ENCODE assay signal across 10 cellular contexts in genomic region chr7:36036590-36036989, GRCh38.
DNase-seq lines count a peak whose midpoint lies in the region; ATAC-seq and TF ChIP-seq lines count a peak whose summit lies in the region.
"Had no signal": no experiment of that assay in that cellular context is flagged by ENCODE, and none has a peak within 500 bp of the region (broad histone marks: within the 10 kb centered on the region; RNA-seq: fewer than 3 reads in every experiment).

No MANE protein-coding gene starts in this region.

- peak overlapping the region; percentile 16; the same call in 1 of the 2 replicates for H3K4ac ChIP-seq in IMR-90 (ENCODE audit: low read depth, low read length)

- no peak overlapping the region for H2BK120ac ChIP-seq in IMR-90 (ENCODE audit: low read depth, low read length)

- H2BK20ac ChIP-seq in IMR-90 (ENCODE audit: low read depth, low read length) = no peak overlapping the region

- dilution Hi-C loops in IMR-90 (cut with HindIII; ENCODE audit: low sequenced_read_pairs, unreplicated experiment) = no loop called here

- H2BK15ac ChIP-seq in IMR-90 (ENCODE audit: low read depth, low read length) = no peak overlapping the region

- POLR2A ChIA-PET in IMR-90 (lab: Charles Lee; ENCODE audit: unreplicated experiment) = no interaction called here

- no peak overlapping the region for H3K18ac ChIP-seq in IMR-90 (ENCODE audit: low read depth, low read length)

- H3K9me1 ChIP-seq in IMR-90 (ENCODE audit: insufficient read depth, low read length) = no peaks in the 10 kb centered on the region

- H2AK5ac ChIP-seq in IMR-90 (ENCODE audit: low read depth, low read length) = 0 out of 2 replicates have a peak overlapping the region, but pooled peaks have one; percentile 9

- H2AFZ ChIP-seq in IMR-90 (replicated peaks; ENCODE audit: low read length, poor library complexity) = peak overlapping the region; percentile 1

- no peak overlapping the region for H4K8ac ChIP-seq in IMR-90 (ENCODE audit: low read depth in 2 of 2, low read length in 2 of 2)

- peak overlapping the region; percentile 1; the same call in 1 of the 2 replicates for H4K91ac ChIP-seq in IMR-90 (ENCODE audit: insufficient read depth, low read depth, low read length)

- no peaks in the 10 kb centered on the region for H4K20me1 ChIP-seq in IMR-90 (ENCODE audit: insufficient read depth, low read length)

- H3K4me1 ChIP-seq in IMR-90 (ENCODE audit: control insufficient read depth, insufficient read depth, low read length) (peaks cover 11% of the 10 kb centered on the region; the same call in 1 of the 2 replicates), duodenal mucosa (ENCODE audit: control insufficient read depth in 1 of 2, insufficient read depth in 2 of 2, low read length in 2 of 2) (peaks cover 20 to 22% of the 10 kb centered on the region in 2 donors), lung (ENCODE audit: control insufficient read depth in 2 of 2, insufficient read depth in 2 of 2, low read length in 2 of 2) (peaks cover 3 to 15% of the 10 kb centered on the region in 2 donors)
- H3K4me1 ChIP-seq: colonic mucosa had no signal

- H3K9ac ChIP-seq in IMR-90 (ENCODE audit: low read depth, low read length) (no peak overlapping the region), duodenal mucosa (ENCODE audit: low read depth in 1 of 2, low read length in 2 of 2) (peak overlapping the region in 1 of 2 donors; percentile 3)

- no peak overlapping the region for H3K4me2 ChIP-seq in IMR-90 (ENCODE audit: low read depth, low read length)

- H2BK5ac ChIP-seq in IMR-90 (ENCODE audit: low read depth, low read length, poor library complexity, severe bottlenecking) = no peak overlapping the region

- intact Hi-C loops in IMR-90 (cut with micrococcal nuclease) = no loop called here

- H3K36me3 ChIP-seq in IMR-90 (ENCODE audit: control insufficient read depth, insufficient read depth, low read length) (no peaks in the 10 kb centered on the region), duodenal mucosa (ENCODE audit: control insufficient read depth in 1 of 2, insufficient read depth in 2 of 2, low read length in 2 of 2) (no peaks in the 10 kb centered on the region), lung (ENCODE audit: control insufficient read depth in 2 of 2, insufficient read depth in 2 of 2, low read length in 2 of 2) (no peaks in the 10 kb centered on the region)
- H3K36me3 ChIP-seq: colonic mucosa had no signal

- no TSS peak for BruUV-seq in IMR-90 (replicated peaks; lab: Mats Ljungman, UMichigan)

- in situ Hi-C loops in IMR-90 (cut with MboI; ENCODE audit: low sequenced_read_pairs) = no loop called here

- 48% methylated on average over 2 of the region's 4 CpGs; no CpG with 5 or more reads in 1 of the 2 experiments for WGBS in IMR-90 (ENCODE audit: extremely low coverage in 2 of 2, insufficient read length in 1 of 2), 2 experiments
- WGBS in lung, 2 donors = 58 to 71% methylated on average over 4 of the region's 4 CpGs

- H3K9me3 ChIP-seq in IMR-90 (ENCODE audit: control insufficient read depth, insufficient read depth, low read length) (no peaks in the 10 kb centered on the region), duodenal mucosa (ENCODE audit: control insufficient read depth in 1 of 2, low read length in 2 of 2) (no peaks in the 10 kb centered on the region), lung (ENCODE audit: control insufficient read depth in 2 of 2, insufficient read depth in 1 of 2, low read length in 1 of 2) (no peaks in the 10 kb centered on the region)
- H3K9me3 ChIP-seq: colonic mucosa had no signal

- DNase-seq in IMR-90 (no peak), lung (ENCODE audit: low spot score) (no peak), medulla oblongata (ENCODE audit: extremely low spot score) (no peak)
- DNase-seq: CD8-positive, alpha-beta T cell had no signal

- no peak for TF ChIP-seq POLR2A in IMR-90 (IDR thresholded peaks at IDR 0.05; ENCODE audit: low read depth, low read length)

- no peaks in the 10 kb centered on the region for H3K79me1 ChIP-seq in IMR-90 (ENCODE audit: low read depth in 1 of 2, low read length in 2 of 2)

- TF ChIP-seq CTCF in IMR-90 (conservative IDR thresholded peaks at IDR 0.05; ENCODE audit: low read depth, low read length) = no peak
- TF ChIP-seq CTCF in lung (IDR thresholded peaks at IDR 0.05; ENCODE audit: control extremely low read depth, extremely low read depth) = no peak

- H3K27me3 ChIP-seq in IMR-90 (ENCODE audit: control insufficient read depth, insufficient read depth, low read length) = peaks cover 8% of the 10 kb centered on the region
- H3K27me3 ChIP-seq in duodenal mucosa (ENCODE audit: control insufficient read depth in 1 of 2, insufficient read depth in 2 of 2, low read length in 2 of 2) = no peaks in the 10 kb centered on the region
- H3K27me3 ChIP-seq in lung (ENCODE audit: control insufficient read depth, insufficient read depth) = no peaks in the 10 kb centered on the region
- H3K27me3 ChIP-seq: colonic mucosa had no signal

- no peak for TF ChIP-seq RAD21 in IMR-90 (IDR thresholded peaks at IDR 0.05; ENCODE audit: low read length)

- no peak overlapping the region for H2AK9ac ChIP-seq in IMR-90 (replicated peaks; ENCODE audit: low read depth, low read length, poor library complexity)

- CTCF ChIA-PET in IMR-90 (lab: Yijun Ruan, JAX) = no interaction called here

- no peak overlapping the region for H3K23ac ChIP-seq in IMR-90 (ENCODE audit: low read depth, low read length)

- H3K27ac ChIP-seq in IMR-90 (ENCODE audit: insufficient read depth, low read length) (no peak overlapping the region), duodenal mucosa (ENCODE audit: low read depth, low read length) (peak overlapping the region; percentile 30), lung (ENCODE audit: low read depth in 1 of 2, low read length in 1 of 2) (peak overlapping the region; percentile 61 to 87), temporal lobe (ENCODE audit: low read depth, low read length) (peak overlapping the region; percentile 10)
- H3K27ac ChIP-seq: colonic mucosa had no signal

- H3K14ac ChIP-seq in IMR-90 (replicated peaks; ENCODE audit: low read depth, low read length) = no peak overlapping the region

- H4K5ac ChIP-seq in IMR-90 (ENCODE audit: low read depth, low read length) = no peak overlapping the region

- H3K4me3 ChIP-seq in IMR-90 (ENCODE audit: insufficient read depth, low read depth, low read length) = no peak overlapping the region
- H3K4me3 ChIP-seq in duodenal mucosa (ENCODE audit: low read depth in 1 of 2, low read length in 2 of 2) = no peak overlapping the region
- no peak overlapping the region for H3K4me3 ChIP-seq in lung
- H3K4me3 ChIP-seq: colonic mucosa had no signal

- ATAC-seq in IMR-90 (ENCODE audit: low read depth) (no peak), lung (ENCODE audit: insufficient read depth, low FRiP score) (no peak), HG02678 (IDR thresholded peaks at IDR 0.05; ENCODE audit: unreplicated experiment) (no peak), HG02759 (IDR thresholded peaks at IDR 0.05; ENCODE audit: unreplicated experiment) (no peak), GM19023 (IDR thresholded peaks at IDR 0.05; ENCODE audit: unreplicated experiment) (no peak)
- ATAC-seq: CD8-positive, alpha-beta T cell had no signal

- no peak overlapping the region for H3K56ac ChIP-seq in IMR-90 (ENCODE audit: extremely low read depth, insufficient read depth, low read length)

TF ChIP-seq in IMR-90, 13 proteins besides CTCF, POLR2A, EP300 and RAD21:
- TF ChIP-seq FOS (IDR thresholded peaks at IDR 0.05; ENCODE audit: low read depth, low read length) = no peak
- TF ChIP-seq MXI1 (IDR thresholded peaks at IDR 0.05; ENCODE audit: borderline replicate concordance, low read depth, low read length) = no peak
